In the genomic region with DNA sequence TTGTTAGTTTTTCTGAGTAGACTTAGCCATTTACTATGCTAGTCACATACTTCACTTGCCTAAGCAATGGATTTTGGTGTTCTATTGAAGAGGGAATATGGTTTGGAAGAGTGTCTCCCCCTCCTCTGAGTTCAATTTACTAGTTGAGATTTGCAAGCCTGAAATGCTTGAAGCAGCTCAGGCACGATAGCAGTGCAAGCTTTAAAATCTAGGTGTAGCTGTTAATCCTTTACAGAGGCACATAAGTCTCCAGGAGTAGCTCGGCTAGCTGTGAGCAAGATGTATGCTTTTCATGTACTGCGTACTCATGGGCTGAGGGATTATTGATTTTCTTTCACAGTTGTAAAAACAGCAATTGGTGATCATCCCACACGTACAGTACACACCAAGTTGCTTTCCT, we compare ENCODE assay signal across 8 cellular contexts. TPM values are rescaled to one million over a fixed set of nuclear protein-coding genes. Genes with fewer than 3 reads are reported as not detected.
DNase-seq lines count a peak whose midpoint lies in the region; ATAC-seq lines count a peak whose summit lies in the region.

No MANE protein-coding gene starts in this region.

- H3K79me1 ChIP-seq in neuronal stem cell (ENCODE audit: low read depth, low read length) = no peaks in the 10 kb centered on the region

- H3K4me2 ChIP-seq in BLaER1 (peak overlapping the region; percentile 76), neuronal stem cell (ENCODE audit: insufficient read depth, low read length, poor library complexity, severe bottlenecking) (peak overlapping the region; percentile 56)

- H3K14ac ChIP-seq in neuronal stem cell (ENCODE audit: low read length) = no peak overlapping the region

- H3K4me3 ChIP-seq in BLaER1 (no peak overlapping the region; the same call in 1 of the 2 replicates), neuronal stem cell (ENCODE audit: low read length in 2 of 2) (peak overlapping the region; percentile 60 to 80)

- H3K4me1 ChIP-seq in BLaER1 = peaks cover 8% of the 10 kb centered on the region; the same call in 1 of the 2 replicates
- H3K4me1 ChIP-seq in neuronal stem cell (ENCODE audit: control insufficient read depth in 2 of 2, insufficient read depth in 1 of 2, low read depth in 1 of 2, low read length in 2 of 2) = peaks cover 0 to 12% of the 10 kb centered on the region in 2 donors

- H3K27me3 ChIP-seq in BLaER1 (no peaks in the 10 kb centered on the region), neuronal stem cell (ENCODE audit: control insufficient read depth in 3 of 3, insufficient read depth in 3 of 3, low read depth in 1 of 3, low read length in 3 of 3) (no peaks in the 10 kb centered on the region)

- no peak overlapping the region for H2BK15ac ChIP-seq in neuronal stem cell (ENCODE audit: low read length)

- no peak overlapping the region for H3K27ac ChIP-seq in BLaER1
- H3K27ac ChIP-seq in neuronal stem cell (replicated peaks; ENCODE audit: low read length) = peak overlapping the region; percentile 63

- no peak overlapping the region for H2AK5ac ChIP-seq in neuronal stem cell (ENCODE audit: low read depth, low read length)

- no peak overlapping the region for H2BK120ac ChIP-seq in neuronal stem cell (ENCODE audit: low read depth, low read length)

- H4K20me1 ChIP-seq in BLaER1 = no peaks in the 10 kb centered on the region

- peak overlapping the region; percentile 49 for H2AFZ ChIP-seq in neuronal stem cell (ENCODE audit: low read length)

- no CpG with 5 or more reads among the region's 4 CpGs for WGBS in neuronal stem cell (ENCODE audit: extremely low coverage in 2 of 2, insufficient read length in 2 of 2, insufficient replicate concordance in 1 of 2), 2 donors

- no peak overlapping the region for H3K9ac ChIP-seq in BLaER1
- no peak overlapping the region for H3K9ac ChIP-seq in neuronal stem cell (ENCODE audit: low read depth, low read length, poor library complexity)

- H4K8ac ChIP-seq in neuronal stem cell (ENCODE audit: low read depth, low read length) = no peak overlapping the region

- peak; percentile 65 to 89 for DNase-seq in NCI-H524 (lab: John Stamatoyannopoulos, UW)
- no peak for DNase-seq in neuronal stem cell (ENCODE audit: low spot score)
- no peak for DNase-seq in NCI-H1417 treated with DMSO at 0.1 percent for 48 hours (lab: John Stamatoyannopoulos, UW)
- DNase-seq in activated CD4-positive, alpha-beta T cell treated with anti-CD3 and anti-CD28 coated beads for 4 hours = no peak
- no peak for DNase-seq in activated gamma-delta T cell treated with Interleukin-2 at 50 U/mL for 16 hours

- H3K36me3 ChIP-seq in BLaER1 (no peaks in the 10 kb centered on the region), neuronal stem cell (replicated peaks in 1 of 2; ENCODE audit: control insufficient read depth in 2 of 2, insufficient read depth in 2 of 2, low read length in 2 of 2) (peaks cover 0 to 7% of the 10 kb centered on the region in 2 donors)

- H3K23ac ChIP-seq in neuronal stem cell (ENCODE audit: low read depth, low read length, poor library complexity) = no peak overlapping the region

- no peak overlapping the region for H3K18ac ChIP-seq in neuronal stem cell (ENCODE audit: low read length)

- H2BK12ac ChIP-seq in neuronal stem cell (ENCODE audit: low read length) = no peak overlapping the region

- ATAC-seq in esophagus mucosa (peak; percentile 72), HG03196 (IDR thresholded peaks at IDR 0.05; ENCODE audit: unreplicated experiment) (no peak)

- no peak overlapping the region for H2BK5ac ChIP-seq in neuronal stem cell (ENCODE audit: low read length)

- H3K9me3 ChIP-seq in BLaER1 (no peaks in the 10 kb centered on the region), neuronal stem cell (replicated peaks in 1 of 2; ENCODE audit: control insufficient read depth in 2 of 2, insufficient read depth in 1 of 2, low read depth in 1 of 2, low read length in 2 of 2) (no peaks in the 10 kb centered on the region)

- H3K4ac ChIP-seq in neuronal stem cell (ENCODE audit: low read length) = no peak overlapping the region

- no peak overlapping the region for H4K91ac ChIP-seq in neuronal stem cell (ENCODE audit: low read depth, low read length, poor library complexity)

RNA-seq across cellular contexts. Expression of gene FLRT3, which starts 0.7 kb away (rescaled TPM):
- 3.0 TPM for total RNA-seq in esophagus mucosa
- 15.1 TPM for polyA plus RNA-seq in neuronal stem cell (2013, experiment 1 of 2)
- polyA plus RNA-seq in neuronal stem cell (2013, experiment 2 of 2) = 15.8 TPM

Comparison
In these comparisons a context has a peak if more than half of its experiments do, and no peak if none do; other contexts are left out.
1. DNase-seq: peak in NCI-H524 (2 of 2); none in neuronal stem cell (single experiment), NCI-H1417 treated with DMSO at 0.1 percent for 48 hours (single experiment), activated CD4-positive, alpha-beta T cell treated with anti-CD3 and anti-CD28 coated beads for 4 hours (0 of 2) and activated gamma-delta T cell treated with Interleukin-2 at 50 U/mL for 16 hours (single experiment).